Comparison of ENCODE assay signal across 8 cellular contexts in genomic region chr20:3858689-3859088, GRCh38.
"Had no signal": no experiment of that assay in that cellular context is flagged by ENCODE, and none has a peak within 500 bp of the region (broad histone marks: within the 10 kb centered on the region; RNA-seq: fewer than 3 reads in every experiment).

No MANE protein-coding gene starts in this region.

- H3K4me3 ChIP-seq: GM12878 had no signal

- FAIRE-seq: G401.6, GM12878, GM12891, GM12892, GM18507, GM19239 had no signal

- DNase-seq: GDM1, GF-D8 had no signal

- ATAC-seq: GM12878 had no signal
